ENCODE assay signal across 8 cellular contexts in genomic region chr9:41357350-41357748, GRCh38.
A peak's percentile ranks its signal among the peaks of the same experiment; 100 is the strongest.
DNase-seq lines count a peak whose midpoint lies in the region; ATAC-seq and TF ChIP-seq lines count a peak whose summit lies in the region.
"Not testable (repeated sequence)": the region's sequence is repeated elsewhere in the genome, so short reads cannot be mapped to it uniquely, and the experiment has no call there.

No MANE protein-coding gene starts in this region.

- H3K4me1 ChIP-seq in CD8-positive, alpha-beta T cell (ENCODE audit: insufficient read depth, low read length); MM.1S (ENCODE audit: low read length); right cardiac atrium (ENCODE audit: control insufficient read depth, insufficient read depth, low read length); psoas muscle; thoracic aorta (ENCODE audit: control insufficient read depth in 1 of 2, low read depth in 2 of 2): not testable (repeated sequence)

- not testable (repeated sequence) for H3K79me2 ChIP-seq in MM.1S (ENCODE audit: low read length)

- not testable (repeated sequence) for H3K36me3 ChIP-seq in CD8-positive, alpha-beta T cell (ENCODE audit: insufficient read depth, low read length); MM.1S (replicated peaks; ENCODE audit: insufficient read depth, low read length); psoas muscle (ENCODE audit: insufficient read depth in 1 of 2, low read depth in 1 of 2); thoracic aorta

- H4K20me1 ChIP-seq in MM.1S (ENCODE audit: insufficient read depth, low read length) = not testable (repeated sequence)

- not testable (repeated sequence) for H3K9me2 ChIP-seq in MM.1S (replicated peaks; ENCODE audit: insufficient read depth, low read length)

- H3K9me3 Mint-ChIP-seq in CD8-positive, alpha-beta T cell; activated CD4-positive, alpha-beta T cell treated with anti-CD3 and anti-CD28 coated beads for 36 hours (ENCODE audit: low read depth); activated T-cell treated with anti-CD3 and anti-CD28 coated beads, Interleukin-2, amount 50 U/mL, for 72 hours; activated naive CD8-positive, alpha-beta T cell treated with anti-CD3 and anti-CD28 coated beads, Interleukin-2, amount 50 U/mL, for 24 hours: not testable (repeated sequence)

- DNase-seq in CD8-positive, alpha-beta T cell; activated CD4-positive, alpha-beta T cell treated with anti-CD3 and anti-CD28 coated beads for 36 hours; activated T-cell treated with anti-CD3 and anti-CD28 coated beads, Interleukin-2, amount 50 U/mL, for 72 hours; activated naive CD8-positive, alpha-beta T cell treated with anti-CD3 and anti-CD28 coated beads, Interleukin-2, amount 50 U/mL, for 24 hours; psoas muscle; thoracic aorta (ENCODE audit: low spot score): not testable (repeated sequence)
- DNase-seq in MM.1S (peak; percentile 2), right cardiac atrium (peak in 2 of 3 donors; percentile 35 to 40)

- H3K27me3 Mint-ChIP-seq in CD8-positive, alpha-beta T cell (ENCODE audit: low read depth); activated CD4-positive, alpha-beta T cell treated with anti-CD3 and anti-CD28 coated beads for 36 hours; activated T-cell treated with anti-CD3 and anti-CD28 coated beads, Interleukin-2, amount 50 U/mL, for 72 hours (ENCODE audit: low read depth); activated naive CD8-positive, alpha-beta T cell treated with anti-CD3 and anti-CD28 coated beads, Interleukin-2, amount 50 U/mL, for 24 hours: not testable (repeated sequence)

- CTCF ChIA-PET in CD8-positive, alpha-beta T cell (lab: Charles Lee); activated CD4-positive, alpha-beta T cell treated with anti-CD3 and anti-CD28 coated beads for 36 hours (lab: Charles Lee): not testable (repeated sequence)

- not testable (repeated sequence) for ATAC-seq in CD8-positive, alpha-beta T cell; activated CD4-positive, alpha-beta T cell treated with anti-CD3 and anti-CD28 coated beads for 36 hours; activated T-cell treated with anti-CD3 and anti-CD28 coated beads, Interleukin-2, amount 50 U/mL, for 72 hours (replicated peaks in 1 of 2); activated naive CD8-positive, alpha-beta T cell treated with anti-CD3 and anti-CD28 coated beads, Interleukin-2, amount 50 U/mL, for 24 hours; right cardiac atrium; psoas muscle; thoracic aorta (ENCODE audit: insufficient number of reproducible peaks, low FRiP score, low read depth)

- not testable (repeated sequence) for H3K9ac ChIP-seq in MM.1S (ENCODE audit: low read length)

- not testable (repeated sequence) for H3K4me3 ChIP-seq in CD8-positive, alpha-beta T cell (ENCODE audit: low read depth, low read length); MM.1S (ENCODE audit: low read length); right cardiac atrium (ENCODE audit: low read length)
- H3K4me3 ChIP-seq in psoas muscle (peak overlapping the region; percentile 56), thoracic aorta (peak overlapping the region; percentile 64)

- not testable (repeated sequence) for H2AFZ ChIP-seq in MM.1S (ENCODE audit: low read length)

- not testable (repeated sequence) for H3K36me3 Mint-ChIP-seq in CD8-positive, alpha-beta T cell; activated CD4-positive, alpha-beta T cell treated with anti-CD3 and anti-CD28 coated beads for 36 hours (ENCODE audit: low read depth); activated T-cell treated with anti-CD3 and anti-CD28 coated beads, Interleukin-2, amount 50 U/mL, for 72 hours (ENCODE audit: insufficient read depth in 2 of 2); activated naive CD8-positive, alpha-beta T cell treated with anti-CD3 and anti-CD28 coated beads, Interleukin-2, amount 50 U/mL, for 24 hours (ENCODE audit: low read depth)

- H3K27ac Mint-ChIP-seq in CD8-positive, alpha-beta T cell; activated CD4-positive, alpha-beta T cell treated with anti-CD3 and anti-CD28 coated beads for 36 hours; activated T-cell treated with anti-CD3 and anti-CD28 coated beads, Interleukin-2, amount 50 U/mL, for 72 hours; activated naive CD8-positive, alpha-beta T cell treated with anti-CD3 and anti-CD28 coated beads, Interleukin-2, amount 50 U/mL, for 24 hours: not testable (repeated sequence)

- intact Hi-C loops in CD8-positive, alpha-beta T cell (cut with DNase I, micrococcal nuclease); activated CD4-positive, alpha-beta T cell treated with anti-CD3 and anti-CD28 coated beads for 36 hours (cut with DNase I, micrococcal nuclease); right cardiac atrium (cut with DNase I); psoas muscle (cut with DNase I): not testable (repeated sequence)

- H3K4me3 Mint-ChIP-seq in CD8-positive, alpha-beta T cell = peak overlapping the region; percentile 93
- H3K4me3 Mint-ChIP-seq in activated CD4-positive, alpha-beta T cell treated with anti-CD3 and anti-CD28 coated beads for 36 hours = peak overlapping the region; percentile 59
- H3K4me3 Mint-ChIP-seq in activated T-cell treated with anti-CD3 and anti-CD28 coated beads, Interleukin-2, amount 50 U/mL, for 72 hours = peak overlapping the region; percentile 59 to 87
- peak overlapping the region; percentile 96 for H3K4me3 Mint-ChIP-seq in activated naive CD8-positive, alpha-beta T cell treated with anti-CD3 and anti-CD28 coated beads, Interleukin-2, amount 50 U/mL, for 24 hours

- H3K9me3 ChIP-seq in CD8-positive, alpha-beta T cell (ENCODE audit: low read length); MM.1S (replicated peaks; ENCODE audit: insufficient read depth, low read length); right cardiac atrium (ENCODE audit: control insufficient read depth, low read length); psoas muscle; thoracic aorta: not testable (repeated sequence)

- H3K27me3 ChIP-seq in CD8-positive, alpha-beta T cell (ENCODE audit: insufficient read depth, low read length); MM.1S (replicated peaks; ENCODE audit: insufficient read depth, low read length); right cardiac atrium (ENCODE audit: control insufficient read depth, insufficient read depth); psoas muscle (ENCODE audit: insufficient read depth in 3 of 3, low read length in 2 of 3); thoracic aorta (replicated peaks; ENCODE audit: insufficient read depth): not testable (repeated sequence)

- not testable (repeated sequence) for H3F3A ChIP-seq in MM.1S (ENCODE audit: insufficient read depth, low read length)

- 85% methylated on average over 17 of the region's 21 CpGs for WGBS in right cardiac atrium
- WGBS in psoas muscle, 3 donors = 89 to 91% (median 91%) methylated on average over 17 of the region's 21 CpGs

- POLR2A ChIA-PET in CD8-positive, alpha-beta T cell (lab: Charles Lee); activated CD4-positive, alpha-beta T cell treated with anti-CD3 and anti-CD28 coated beads for 36 hours (lab: Charles Lee): not testable (repeated sequence)

- not testable (repeated sequence) for H3K4me2 ChIP-seq in MM.1S (ENCODE audit: low read depth, low read length)

- TF ChIP-seq CTCF in CD8-positive, alpha-beta T cell (IDR thresholded peaks at IDR 0.05); MM.1S (IDR thresholded peaks at IDR 0.05; ENCODE audit: low read length); psoas muscle (IDR thresholded peaks at IDR 0.05); thoracic aorta (IDR thresholded peaks at IDR 0.05): not testable (repeated sequence)

- H3K4me1 Mint-ChIP-seq in CD8-positive, alpha-beta T cell (ENCODE audit: low read depth) = peaks cover 10% of the 10 kb centered on the region
- not testable (repeated sequence) for H3K4me1 Mint-ChIP-seq in activated CD4-positive, alpha-beta T cell treated with anti-CD3 and anti-CD28 coated beads for 36 hours; activated T-cell treated with anti-CD3 and anti-CD28 coated beads, Interleukin-2, amount 50 U/mL, for 72 hours (ENCODE audit: low read depth); activated naive CD8-positive, alpha-beta T cell treated with anti-CD3 and anti-CD28 coated beads, Interleukin-2, amount 50 U/mL, for 24 hours

- H3K27ac ChIP-seq in CD8-positive, alpha-beta T cell (ENCODE audit: low read depth, low read length); MM.1S (ENCODE audit: low read length); right cardiac atrium (ENCODE audit: low read length); psoas muscle; thoracic aorta: not testable (repeated sequence)
